In genomic region chr21:30605968-30606367, GRCh38 we compare ENCODE assay signal across 24 cellular contexts. TPM values are rescaled to one million over a fixed set of nuclear protein-coding genes. Genes with fewer than 3 reads are reported as not detected.
"Had no signal": no experiment of that assay in that cellular context is flagged by ENCODE, and none has a peak within 500 bp of the region (broad histone marks: within the 10 kb centered on the region; RNA-seq: fewer than 3 reads in every experiment).

No MANE protein-coding gene starts in this region.

- H3K4me3 ChIP-seq: ovary, prostate gland, testis, vagina had no signal

- H3K36me3 ChIP-seq: neutrophil, ovary, prostate gland, vagina had no signal

- H3K27ac ChIP-seq: neutrophil, ovary, prostate gland, testis, vagina had no signal

- H3K9me3 ChIP-seq: neutrophil, ovary, prostate gland, testis, vagina had no signal

- H3K27me3 ChIP-seq: neutrophil, ovary, testis, vagina had no signal

- ATAC-seq: activated CD4-positive, alpha-beta T cell treated with anti-CD3 and anti-CD28 coated beads for 36 hours had no signal

- DNase-seq: activated B cell treated with CpG ODN at 0.5 μM for 24 hours; activated CD4-positive, alpha-beta T cell treated with anti-CD3 and anti-CD28 coated beads for 36 hours; activated CD4-positive, alpha-beta T cell treated with anti-CD3 and anti-CD28 coated beads, Interleukin-2, amount 50 U/mL, for 4 hours; activated naive CD4-positive, alpha-beta T cell treated with Interleukin-2 at 50 U/mL for 16 hours; activated naive CD8-positive, alpha-beta T cell treated with anti-CD3 and anti-CD28 coated beads, Interleukin-2, amount 10 ng/mL, durations not matched to agents 7 days and 5 days; activated T-cell treated with anti-CD3 and anti-CD28 coated beads, Interleukin-2, amount 50 U/mL, for 48 hours; erythroblast; foreskin fibroblast; ovary; stimulated activated CD4-positive, alpha-beta T cell treated with anti-CD3 and anti-CD28 coated beads, Interleukin-2, amount 100 ng/mL, for 48 hours; stimulated activated CD8-positive, alpha-beta memory T cell treated with anti-CD3 and anti-CD28 coated beads, Interleukin-4, amount 100 ng/mL, for 48 hours; stimulated activated naive B cell treated with anti-CD40 and anti-IgM and Interleukin-4, amounts not matched to agents 10 μg/mL and 1 μg/mL and 100 μg/mL, for 72 hours; T-helper 9 cell; testis had no signal

- H3K4me1 ChIP-seq: prostate gland, testis, vagina had no signal

- FAIRE-seq: endometrium had no signal

RNA-seq across cellular contexts. Expression of gene KRTAP22-1, which starts 5.1 kb away (rescaled TPM):
- total RNA-seq: activated B cell treated with CpG ODN at 0.5 μM for 24 hours; activated CD4-positive, alpha-beta T cell treated with anti-CD3 and anti-CD28 coated beads for 36 hours; activated naive CD8-positive, alpha-beta T cell treated with anti-CD3 and anti-CD28 coated beads, Interleukin-2, amount 10 ng/mL, durations not matched to agents 7 days and 5 days; cardiac septum; chondrocyte; fibroblast of lung; lower leg skin; mononuclear cell; myocyte; ovary; prostate gland; testis; vagina had no signal
- polyA plus RNA-seq: fibroblast of lung, ovary had no signal

RNA-seq across cellular contexts. Expression of gene KRTAP6-2, which starts 7.3 kb away (rescaled TPM):
- total RNA-seq: activated B cell treated with CpG ODN at 0.5 μM for 24 hours; activated CD4-positive, alpha-beta T cell treated with anti-CD3 and anti-CD28 coated beads for 36 hours; activated naive CD8-positive, alpha-beta T cell treated with anti-CD3 and anti-CD28 coated beads, Interleukin-2, amount 10 ng/mL, durations not matched to agents 7 days and 5 days; cardiac septum; chondrocyte; fibroblast of lung; lower leg skin; mononuclear cell; myocyte; ovary; prostate gland; testis; vagina had no signal
- polyA plus RNA-seq: fibroblast of lung, ovary had no signal

RNA-seq across cellular contexts. Expression of gene KRTAP6-1, which starts 7.8 kb away (rescaled TPM):
- total RNA-seq: activated B cell treated with CpG ODN at 0.5 μM for 24 hours; activated CD4-positive, alpha-beta T cell treated with anti-CD3 and anti-CD28 coated beads for 36 hours; activated naive CD8-positive, alpha-beta T cell treated with anti-CD3 and anti-CD28 coated beads, Interleukin-2, amount 10 ng/mL, durations not matched to agents 7 days and 5 days; cardiac septum; chondrocyte; fibroblast of lung; mononuclear cell; myocyte; ovary; prostate gland; testis; vagina had no signal
- polyA plus RNA-seq: fibroblast of lung, ovary had no signal

RNA-seq across cellular contexts. Expression of gene KRTAP20-1, which starts 10.3 kb away (rescaled TPM):
- total RNA-seq: activated B cell treated with CpG ODN at 0.5 μM for 24 hours; activated CD4-positive, alpha-beta T cell treated with anti-CD3 and anti-CD28 coated beads for 36 hours; activated naive CD8-positive, alpha-beta T cell treated with anti-CD3 and anti-CD28 coated beads, Interleukin-2, amount 10 ng/mL, durations not matched to agents 7 days and 5 days; cardiac septum; chondrocyte; fibroblast of lung; lower leg skin; mononuclear cell; myocyte; ovary; prostate gland; testis; vagina had no signal
- polyA plus RNA-seq: fibroblast of lung, ovary had no signal

RNA-seq across cellular contexts. Expression of gene KRTAP6-3, which starts 13.7 kb away (rescaled TPM):
- total RNA-seq: activated B cell treated with CpG ODN at 0.5 μM for 24 hours; activated CD4-positive, alpha-beta T cell treated with anti-CD3 and anti-CD28 coated beads for 36 hours; activated naive CD8-positive, alpha-beta T cell treated with anti-CD3 and anti-CD28 coated beads, Interleukin-2, amount 10 ng/mL, durations not matched to agents 7 days and 5 days; cardiac septum; chondrocyte; fibroblast of lung; lower leg skin; mononuclear cell; myocyte; ovary; prostate gland; vagina had no signal
- polyA plus RNA-seq: fibroblast of lung, ovary had no signal
